In genomic region chr21:42120056-42120903, GRCh38 we compare ENCODE assay signal across 1 cellular context.
TF ChIP-seq lines count a peak whose summit lies in the region.

No MANE protein-coding gene starts in this region.

TF ChIP-seq in GM12878, 131 proteins besides CTCF, POLR2A, EP300 and RAD21 (continued from another document and continues in another):
- no peak for TF ChIP-seq ZNF592 (IDR thresholded peaks at IDR 0.05)
- no peak for TF ChIP-seq ZBTB33 (IDR thresholded peaks at IDR 0.05)
- TF ChIP-seq KAT2A (conservative IDR thresholded peaks at IDR 0.05; ENCODE audit: control insufficient read depth, low read depth, low read length), result no peak
- TF ChIP-seq RELB (IDR thresholded peaks at IDR 0.05; ENCODE audit: low read depth), result no peak
- no peak for TF ChIP-seq RFX5 (IDR thresholded peaks at IDR 0.05; ENCODE audit: low read depth, low read length)
- no peak for TF ChIP-seq JUNB (IDR thresholded peaks at IDR 0.05)
- peak; percentile 22 for TF ChIP-seq PBX3 (IDR thresholded peaks at IDR 0.05; ENCODE audit: insufficient replicate concordance, low read depth, low read length)
- TF ChIP-seq KLF5 (IDR thresholded peaks at IDR 0.05; ENCODE audit: partially characterized antibody), result no peak
- peak; percentile 74; the same call in 2 of the 3 replicates for TF ChIP-seq POU2F2 (IDR thresholded peaks at IDR 0.05; ENCODE audit: borderline replicate concordance, low read depth, low read length)
- TF ChIP-seq ASH2L (IDR thresholded peaks at IDR 0.05; ENCODE audit: borderline replicate concordance, low read depth), result no peak
- no peak for TF ChIP-seq IRF4 (IDR thresholded peaks at IDR 0.05; ENCODE audit: low read depth, low read length)
- TF ChIP-seq BMI1 (IDR thresholded peaks at IDR 0.05; ENCODE audit: borderline replicate concordance), result no peak
- peak; percentile 28; the same call in 1 of the 2 replicates for TF ChIP-seq RUNX3 (IDR thresholded peaks at IDR 0.05; ENCODE audit: low read length)
- no peak for TF ChIP-seq NR2C2 (IDR thresholded peaks at IDR 0.05; ENCODE audit: borderline replicate concordance, control insufficient read depth, insufficient read length, low read depth)
- no peak for TF ChIP-seq WRNIP1 (IDR thresholded peaks at IDR 0.05; ENCODE audit: borderline replicate concordance, low read depth, low read length)
- TF ChIP-seq MTA2 (IDR thresholded peaks at IDR 0.05; ENCODE audit: low read depth), result no peak
- no peak for TF ChIP-seq TCF7 (IDR thresholded peaks at IDR 0.05; ENCODE audit: borderline replicate concordance)
- no peak for TF ChIP-seq HDGF (IDR thresholded peaks at IDR 0.05)
- no peak for TF ChIP-seq SKIL (IDR thresholded peaks at IDR 0.05; ENCODE audit: low read depth, poor library complexity, severe bottlenecking)
- no peak for TF ChIP-seq HDAC6 (IDR thresholded peaks at IDR 0.05; ENCODE audit: unreplicated experiment)
- TF ChIP-seq ZNF687 (IDR thresholded peaks at IDR 0.05), result no peak
- TF ChIP-seq CUX1 (IDR thresholded peaks at IDR 0.05; ENCODE audit: insufficient replicate concordance, low read depth, low read length), result no peak
- no peak for TF ChIP-seq CBX3 (IDR thresholded peaks at IDR 0.05; ENCODE audit: borderline replicate concordance, low read depth)
- no peak for TF ChIP-seq CHD2 (IDR thresholded peaks at IDR 0.05; ENCODE audit: borderline replicate concordance, low read depth, low read length)
- no peak for TF ChIP-seq ETV6 (conservative IDR thresholded peaks at IDR 0.05 in 1 of 2, IDR thresholded peaks at IDR 0.05 in 1 of 2; ENCODE audit: borderline replicate concordance in 1 of 2, low read depth in 1 of 2)
- TF ChIP-seq PAX8 (IDR thresholded peaks at IDR 0.05), result no peak
- no peak for TF ChIP-seq USF1 (IDR thresholded peaks at IDR 0.05; ENCODE audit: borderline replicate concordance, extremely low read length, insufficient read depth, low read depth, low read length)
- no peak for TF ChIP-seq ATF2 (IDR thresholded peaks at IDR 0.05; ENCODE audit: low read length)
- no peak for TF ChIP-seq NBN (IDR thresholded peaks at IDR 0.05)
